26 cellular contexts compared by ENCODE assay signal in the genomic region with DNA sequence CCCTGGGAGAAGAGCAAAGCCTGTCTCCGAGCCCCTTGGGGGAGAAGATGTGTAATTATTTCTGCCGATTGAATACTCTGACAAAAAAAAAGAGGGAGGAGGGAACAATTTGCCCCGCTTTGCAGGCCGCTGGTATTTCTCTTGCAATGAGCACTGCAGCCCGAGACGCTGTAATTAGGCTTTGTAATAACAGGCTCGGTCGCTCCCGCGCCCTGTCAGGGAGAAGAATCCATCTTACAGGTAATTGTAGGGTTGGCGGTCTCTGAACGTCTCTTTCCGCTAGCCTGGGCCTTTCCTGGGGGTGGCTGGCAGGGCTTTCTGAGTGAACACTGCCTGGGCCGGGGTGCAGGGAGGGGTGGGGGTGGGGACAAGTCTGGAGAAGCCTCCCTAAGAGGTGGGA.
"Had no signal": no experiment of that assay in that cellular context is flagged by ENCODE, and none has a peak within 500 bp of the region (broad histone marks: within the 10 kb centered on the region; RNA-seq: fewer than 3 reads in every experiment).

No MANE protein-coding gene starts in this region.

- DNase-seq: activated CD4-positive, alpha-beta memory T cell treated with anti-CD3 and anti-CD28 coated beads, Interleukin-2, amount 10 ng/mL, durations not matched to agents 7 days and 5 days; activated CD4-positive, alpha-beta T cell treated with anti-CD3 and anti-CD28 coated beads, Interleukin-2, amount 10 ng/mL, durations not matched to agents 7 days and 5 days; activated CD8-positive, alpha-beta memory T cell treated with anti-CD3 and anti-CD28 coated beads, Interleukin-2, amount 50 U/mL, for 48 hours; activated gamma-delta T cell; activated naive CD4-positive, alpha-beta T cell treated with anti-CD3 and anti-CD28 coated beads, Interleukin-2, amount 10 ng/mL, durations not matched to agents 7 days and 5 days; activated naive CD8-positive, alpha-beta T cell treated with anti-CD3 and anti-CD28 coated beads, Interleukin-2, amount 10 ng/mL, durations not matched to agents 7 days and 5 days; activated T-cell treated with anti-CD3 and anti-CD28 coated beads, Interleukin-2, amount 50 U/mL, for 24 hours; brain microvascular endothelial cell; caudate nucleus; dermis blood vessel endothelial cell; effector CD4-positive, alpha-beta T cell; foreskin melanocyte; left ventricle myocardium superior; mucosa of descending colon; ovary; right lobe of liver; stimulated activated CD4-positive, alpha-beta T cell treated with anti-CD3 and anti-CD28 coated beads, Interleukin-4, amount 100 ng/mL, for 1 hour; stimulated activated naive CD8-positive, alpha-beta T cell treated with anti-CD3 and anti-CD28 coated beads, Interleukin-15, Interleukin-2, amounts not matched to agents 100 U/mL and 50 U/mL, for 24 hours; T-helper 17 cell; T1000; WERI-Rb-1 had no signal

- H3K4me3 ChIP-seq: ascending aorta, esophagus muscularis mucosa, mucosa of descending colon, ovary, right lobe of liver, thoracic aorta, upper lobe of left lung, vagina had no signal

- H3K4me1 ChIP-seq: ascending aorta, esophagus muscularis mucosa, right lobe of liver, upper lobe of left lung, vagina had no signal

- H3K36me3 ChIP-seq: ascending aorta, brain microvascular endothelial cell, esophagus muscularis mucosa, ovary, right lobe of liver, thoracic aorta, upper lobe of left lung, vagina, WERI-Rb-1 had no signal

- H3K27me3 ChIP-seq: ascending aorta, brain microvascular endothelial cell, ovary, right lobe of liver, upper lobe of left lung, vagina had no signal

- H3K27ac ChIP-seq: ascending aorta, brain microvascular endothelial cell, esophagus muscularis mucosa, ovary, right lobe of liver, thoracic aorta, upper lobe of left lung, vagina, WERI-Rb-1 had no signal

- H3K9me3 ChIP-seq: ascending aorta, mucosa of descending colon, ovary, right lobe of liver, thoracic aorta, upper lobe of left lung, vagina had no signal
